In genomic region chr1:208722592-208722991, GRCh38 we compare ENCODE assay signal across 20 cellular contexts.
"Had no signal": no experiment of that assay in that cellular context is flagged by ENCODE, and none has a peak within 500 bp of the region (broad histone marks: within the 10 kb centered on the region; RNA-seq: fewer than 3 reads in every experiment).

No MANE protein-coding gene starts in this region.

- DNase-seq: KBM-7, MV-4-11, NCI-H1048, NCI-H1105 treated with DMSO at 0.1 percent for 48 hours, NCI-H1417 treated with DMSO at 0.1 percent for 48 hours, NCI-H1694, NCI-H187 treated with DMSO at 0.1 percent for 48 hours, NCI-H2029 treated with DMSO at 0.1 percent for 48 hours, NCI-H2107, NCI-H2171 treated with DMSO at 0.1 percent for 48 hours, NCI-H345, NCI-H446 treated with DMSO at 0.1 percent for 48 hours, NCI-H510A treated with DMSO at 0.1 percent for 48 hours, NCI-H526, NCI-H82, SHP77, T-helper 2 cell had no signal

- H3K4me1 Mint-ChIP-seq: IgD-negative memory B cell had no signal

- H3K27ac ChIP-seq: HL-60, RWPE1 had no signal

- H3K27me3 Mint-ChIP-seq: IgD-negative memory B cell had no signal

- H3K4me3 Mint-ChIP-seq: IgD-negative memory B cell had no signal
